In genomic region chr13:99214232-99214631, GRCh38 we compare ENCODE assay signal across 8 cellular contexts. TPM values are rescaled to one million over a fixed set of nuclear protein-coding genes. Genes with fewer than 3 reads are reported as not detected.
DNase-seq lines count a peak whose midpoint lies in the region; ATAC-seq and TF ChIP-seq lines count a peak whose summit lies in the region.

No MANE protein-coding gene starts in this region.

- peak overlapping the region; percentile 96 for H3K27ac Mint-ChIP-seq in activated T-cell treated with anti-CD3 and anti-CD28 coated beads, Interleukin-2, amount 50 U/mL, for 72 hours
- H3K27ac Mint-ChIP-seq in CD14-positive monocyte: peak overlapping the region in 2 of 7 donors; percentile 33 to 37

- H3K4me1 Mint-ChIP-seq in activated T-cell treated with anti-CD3 and anti-CD28 coated beads, Interleukin-2, amount 50 U/mL, for 72 hours (ENCODE audit: low read depth): peaks cover 88% of the 10 kb centered on the region
- H3K4me1 Mint-ChIP-seq in CD14-positive monocyte: peaks cover 55% of the 10 kb centered on the region

- no peaks in the 10 kb centered on the region for H3K36me3 ChIP-seq in SJCRH30

- no peaks in the 10 kb centered on the region for H3K4me1 ChIP-seq in SJCRH30

- no peaks in the 10 kb centered on the region for H3K27me3 ChIP-seq in SJCRH30

- H3K36me3 Mint-ChIP-seq in activated T-cell treated with anti-CD3 and anti-CD28 coated beads, Interleukin-2, amount 50 U/mL, for 72 hours (ENCODE audit: insufficient read depth in 2 of 2): peaks cover 2 to 13% of the 10 kb centered on the region in 2 donors
- peaks cover 12 to 18% of the 10 kb centered on the region in 2 donors for H3K36me3 Mint-ChIP-seq in CD14-positive monocyte

- no peak overlapping the region for H3K4me3 ChIP-seq in SJCRH30

- H3K4me3 Mint-ChIP-seq in activated T-cell treated with anti-CD3 and anti-CD28 coated beads, Interleukin-2, amount 50 U/mL, for 72 hours: peak overlapping the region; percentile 66 to 90
- H3K4me3 Mint-ChIP-seq in CD14-positive monocyte: no peak overlapping the region

- H3K27ac ChIP-seq in SJCRH30: no peak overlapping the region

- intact Hi-C loops in CD14-positive monocyte (cut with micrococcal nuclease): no loop called here

- peak; percentile 76 to 83 for DNase-seq in activated T-cell treated with anti-CD3 and anti-CD28 coated beads, Interleukin-2, amount 50 U/mL, for 72 hours
- peak; percentile 59 for DNase-seq in stimulated activated CD4-positive, alpha-beta T cell treated with anti-CD3 and anti-CD28 coated beads, Interleukin-2, amount 100 ng/mL, for 4 hours (ENCODE audit: low read depth)
- DNase-seq in SHP77 (lab: John Stamatoyannopoulos, UW) (no peak), CD14-positive monocyte (ENCODE audit: low spot score) (no peak), SJCRH30 (no peak)

- peak; percentile 74 for ATAC-seq in GM19043 (IDR thresholded peaks at IDR 0.05; ENCODE audit: low read depth, unreplicated experiment)
- ATAC-seq in HG03045 (IDR thresholded peaks at IDR 0.05; ENCODE audit: unreplicated experiment): peak; percentile 72
- peak; percentile 80 to 81 for ATAC-seq in activated T-cell treated with anti-CD3 and anti-CD28 coated beads, Interleukin-2, amount 50 U/mL, for 72 hours (replicated peaks in 1 of 2)
- no peak for ATAC-seq in HG03378 (IDR thresholded peaks at IDR 0.05; ENCODE audit: unreplicated experiment)

- H3K27me3 Mint-ChIP-seq in activated T-cell treated with anti-CD3 and anti-CD28 coated beads, Interleukin-2, amount 50 U/mL, for 72 hours (ENCODE audit: low read depth): no peaks in the 10 kb centered on the region
- peaks cover 0 to 2% (median 0%) of the 10 kb centered on the region in 3 donors for H3K27me3 Mint-ChIP-seq in CD14-positive monocyte (ENCODE audit: low read depth in 3 of 3)

- H3K9me3 Mint-ChIP-seq in activated T-cell treated with anti-CD3 and anti-CD28 coated beads, Interleukin-2, amount 50 U/mL, for 72 hours: no peaks in the 10 kb centered on the region
- H3K9me3 Mint-ChIP-seq in CD14-positive monocyte: no peaks in the 10 kb centered on the region

- H3K9me3 ChIP-seq in SJCRH30 (replicated peaks): no peaks in the 10 kb centered on the region

- no peak for TF ChIP-seq CTCF in CD14-positive monocyte (IDR thresholded peaks at IDR 0.05)

RNA-seq across cellular contexts. Expression of gene UBAC2, which starts 13.6 kb away (rescaled TPM):
- 10 to 100 TPM; 76.7 to 80.3 TPM for total RNA-seq in activated T-cell treated with anti-CD3 and anti-CD28 coated beads, Interleukin-2, amount 50 U/mL, for 72 hours
- polyA plus RNA-seq in CD14-positive monocyte: 100 to 1,000 TPM in 1 of 2 donors, 10 to 100 TPM in 1; 96.7 to 113 TPM
- total RNA-seq in SJCRH30 (2014; rRNA removed; shearing (Covaris generic)): 51.3 and 55.6 TPM in 2 replicates

RNA-seq across cellular contexts. Expression of gene GPR18, which starts 43.9 kb away (rescaled TPM):
- 10 to 100 TPM; 12.4 to 17.3 TPM for total RNA-seq in activated T-cell treated with anti-CD3 and anti-CD28 coated beads, Interleukin-2, amount 50 U/mL, for 72 hours
- 1 to 10 TPM; 1.7 to 2.2 TPM for polyA plus RNA-seq in CD14-positive monocyte
- total RNA-seq in SJCRH30 (2014; rRNA removed; shearing (Covaris generic)): not detected in 2 replicates

Comparison
In these comparisons a context has a peak if more than half of its experiments do, and no peak if none do; other contexts are left out.
1. DNase-seq: peak in activated T-cell treated with anti-CD3 and anti-CD28 coated beads, Interleukin-2, amount 50 U/mL, for 72 hours (2 of 2) and stimulated activated CD4-positive, alpha-beta T cell treated with anti-CD3 and anti-CD28 coated beads, Interleukin-2, amount 100 ng/mL, for 4 hours (single experiment); none in SHP77 (0 of 2), CD14-positive monocyte (single experiment) and SJCRH30 (0 of 2).
2. H3K4me3 Mint-ChIP-seq: peak in activated T-cell treated with anti-CD3 and anti-CD28 coated beads, Interleukin-2, amount 50 U/mL, for 72 hours (2 of 2); none in CD14-positive monocyte (0 of 2).
3. RNA of gene GPR18, which starts 43.9 kb away (total RNA-seq): 12.4 to 17.3 TPM in activated T-cell treated with anti-CD3 and anti-CD28 coated beads, Interleukin-2, amount 50 U/mL, for 72 hours; not detected in SJCRH30; every median in the first group is over 10 times any median in the second.